In the genomic region with DNA sequence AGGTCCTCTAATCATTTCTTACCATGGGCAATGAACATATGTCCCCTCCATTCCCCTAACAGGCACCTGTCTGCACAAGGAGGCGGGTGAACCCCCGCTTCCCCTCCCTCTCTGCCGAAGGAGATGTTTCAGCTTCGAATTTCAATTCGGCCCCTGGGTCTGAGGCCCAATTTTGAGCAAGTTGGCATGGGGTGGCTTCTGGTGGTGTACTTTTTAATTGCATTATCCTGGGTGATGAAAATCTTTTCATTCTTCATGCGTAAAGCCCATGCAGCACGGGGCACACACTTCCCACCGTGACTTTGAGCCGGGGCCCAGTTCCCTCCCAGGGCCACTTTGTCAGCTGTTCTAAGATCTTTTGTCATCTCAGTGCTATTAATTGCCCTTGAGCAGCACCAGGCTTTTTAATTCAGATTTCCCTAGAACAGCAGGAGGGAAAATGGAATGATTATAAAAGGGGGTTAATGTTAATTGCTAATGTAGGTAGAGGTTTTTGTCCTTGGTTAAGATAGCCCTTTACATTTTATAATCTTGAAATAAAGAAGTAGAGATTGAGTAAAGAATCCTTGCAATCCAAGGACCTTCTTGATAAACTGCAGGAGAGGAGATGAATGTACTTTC, we compare ENCODE assay signal across 33 cellular contexts.
"Had no signal": no experiment of that assay in that cellular context is flagged by ENCODE, and none has a peak within 500 bp of the region (broad histone marks: within the 10 kb centered on the region; RNA-seq: fewer than 3 reads in every experiment).

No MANE protein-coding gene starts in this region.

- H3K27ac Mint-ChIP-seq: activated naive CD4-positive, alpha-beta T cell treated with anti-CD3 and anti-CD28 coated beads for 36 hours; activated naive CD8-positive, alpha-beta T cell treated with anti-CD3 and anti-CD28 coated beads for 36 hours; immature natural killer cell; memory B cell; naive thymus-derived CD8-positive, alpha-beta T cell; T-helper 2 cell treated with Interferon-gamma antibody and Interleukin-4, amounts not matched to agents 5 μg/mL and 100 μg/mL, for 36 hours had no signal

- H3K27me3 Mint-ChIP-seq: memory B cell had no signal

- H3K9ac ChIP-seq: parathyroid adenoma had no signal

- H3K79me2 ChIP-seq: parathyroid adenoma had no signal

- H3K27ac ChIP-seq: adrenal gland, body of pancreas, cardiac muscle cell, colonic mucosa, gastrocnemius medialis, parathyroid adenoma, psoas muscle, right atrium auricular region, suprapubic skin, tibial artery, upper lobe of right lung had no signal

- H3K4me3 ChIP-seq: adrenal gland, body of pancreas, cardiac muscle cell, colonic mucosa, gastrocnemius medialis, psoas muscle, right atrium auricular region, smooth muscle cell, suprapubic skin, tibial artery, upper lobe of right lung had no signal

- ATAC-seq: body of pancreas; gastrocnemius medialis; left colon; naive thymus-derived CD8-positive, alpha-beta T cell; psoas muscle; upper lobe of right lung had no signal

- H3K9me3 ChIP-seq: adrenal gland, body of pancreas, colonic mucosa, gastrocnemius medialis, psoas muscle, right atrium auricular region, suprapubic skin, tibial artery, upper lobe of right lung had no signal

- H3K4me1 Mint-ChIP-seq: activated naive CD8-positive, alpha-beta T cell treated with anti-CD3 and anti-CD28 coated beads for 36 hours; immature natural killer cell; memory B cell had no signal

- H2AFZ ChIP-seq: parathyroid adenoma had no signal

- H3K36me3 ChIP-seq: adrenal gland, cardiac muscle cell, colonic mucosa, gastrocnemius medialis, right atrium auricular region, suprapubic skin, tibial artery, upper lobe of right lung had no signal

- H3K4me1 ChIP-seq: adrenal gland, body of pancreas, colonic mucosa, gastrocnemius medialis, parathyroid adenoma, psoas muscle, right atrium auricular region, upper lobe of right lung had no signal

- H3K27me3 ChIP-seq: adrenal gland, body of pancreas, cardiac muscle cell, colonic mucosa, gastrocnemius medialis, right atrium auricular region, suprapubic skin, upper lobe of right lung had no signal

- H3K4me3 Mint-ChIP-seq: activated naive CD4-positive, alpha-beta T cell treated with anti-CD3 and anti-CD28 coated beads for 36 hours; activated naive CD8-positive, alpha-beta T cell treated with anti-CD3 and anti-CD28 coated beads for 36 hours; immature natural killer cell; memory B cell; naive thymus-derived CD8-positive, alpha-beta T cell; neural crest cell; T-helper 2 cell treated with Interferon-gamma antibody and Interleukin-4, amounts not matched to agents 5 μg/mL and 100 μg/mL, for 36 hours had no signal

- H3K9me3 Mint-ChIP-seq: activated naive CD4-positive, alpha-beta T cell treated with anti-CD3 and anti-CD28 coated beads for 36 hours; immature natural killer cell; T-helper 2 cell treated with Interferon-gamma antibody and Interleukin-4, amounts not matched to agents 5 μg/mL and 100 μg/mL, for 36 hours had no signal

- DNase-seq: activated CD4-positive, alpha-beta T cell treated with anti-CD3 and anti-CD28 coated beads for 4 hours; activated CD4-positive, alpha-beta T cell treated with anti-CD3 and anti-CD28 coated beads, Interleukin-2, amount 50 U/mL, for 4 hours; activated effector memory CD4-positive, alpha-beta T cell treated with anti-CD3 and anti-CD28 coated beads, Interleukin-2, amount 50 U/mL, for 16 hours; activated naive CD4-positive, alpha-beta T cell treated with anti-CD3 and anti-CD28 coated beads for 36 hours; activated naive CD8-positive, alpha-beta T cell treated with anti-CD3 and anti-CD28 coated beads for 36 hours; adrenal gland; aorta; body of pancreas; cerebellar nuclear complex; colonic mucosa; effector CD8-positive, alpha-beta T cell; gastrocnemius medialis; glutamatergic neuron; immature natural killer cell; kidney; left colon; midbrain; naive thymus-derived CD8-positive, alpha-beta T cell; occipital lobe; psoas muscle; stimulated activated CD4-positive, alpha-beta T cell treated with anti-CD3 and anti-CD28 coated beads, Interleukin-15, amount 100 ng/mL, for 24 hours; stimulated activated CD4-positive, alpha-beta T cell treated with anti-CD3 and anti-CD28 coated beads, Interleukin-2, amount 100 ng/mL, for 24 hours; stimulated activated naive CD4-positive, alpha-beta T cell; tibial artery; upper lobe of right lung had no signal

- H3K4me2 ChIP-seq: smooth muscle cell had no signal

- H3K36me3 Mint-ChIP-seq: activated naive CD8-positive, alpha-beta T cell treated with anti-CD3 and anti-CD28 coated beads for 36 hours; immature natural killer cell; memory B cell had no signal
